Comparison of ENCODE assay signal across 24 cellular contexts in genomic region chr6:136085370-136086115, GRCh38.
DNase-seq lines count a peak whose midpoint lies in the region; ATAC-seq and TF ChIP-seq lines count a peak whose summit lies in the region.
"Had no signal": no experiment of that assay in that cellular context is flagged by ENCODE, and none has a peak within 500 bp of the region (broad histone marks: within the 10 kb centered on the region; RNA-seq: fewer than 3 reads in every experiment).

No MANE protein-coding gene starts in this region.

- H3K36me3 ChIP-seq in smooth muscle cell (ENCODE audit: low read depth): no peaks in the 10 kb centered on the region
- H3K36me3 ChIP-seq: cardiac muscle cell, tibial artery had no signal

- no peaks in the 10 kb centered on the region for H3K27me3 ChIP-seq in smooth muscle cell (ENCODE audit: low read depth)
- H3K27me3 ChIP-seq: cardiac muscle cell, dorsolateral prefrontal cortex, tibial artery had no signal

- H3K9me3 ChIP-seq in smooth muscle cell (replicated peaks; ENCODE audit: low read depth): no peaks in the 10 kb centered on the region
- H3K9me3 ChIP-seq: tibial artery had no signal

- no peaks in the 10 kb centered on the region for H3K4me1 ChIP-seq in smooth muscle cell (ENCODE audit: low read depth)
- H3K4me1 ChIP-seq: parathyroid adenoma, tibial artery had no signal

- WGBS in smooth muscle cell (ENCODE audit: low lambda C conversion rate): 37% methylated on average over 6 of the region's 6 CpGs

- no peak overlapping the region for H2AFZ ChIP-seq in smooth muscle cell (ENCODE audit: low read depth)
- H2AFZ ChIP-seq: parathyroid adenoma, PC-9 had no signal

- no peak for ATAC-seq in GM21381 (IDR thresholded peaks at IDR 0.05; ENCODE audit: unreplicated experiment)
- no peak for ATAC-seq in HG03045 (IDR thresholded peaks at IDR 0.05; ENCODE audit: unreplicated experiment)
- ATAC-seq: naive thymus-derived CD8-positive, alpha-beta T cell had no signal

- no peaks in the 10 kb centered on the region for H3F3A ChIP-seq in smooth muscle cell (ENCODE audit: low read depth)

- H3K9ac ChIP-seq in smooth muscle cell (ENCODE audit: low read depth): no peak overlapping the region
- H3K9ac ChIP-seq: parathyroid adenoma had no signal

- H4K20me1 ChIP-seq in smooth muscle cell (ENCODE audit: low read depth): peaks cover 13% of the 10 kb centered on the region

- peak; percentile 48 for DNase-seq in EL
- peak; percentile 19 for DNase-seq in RPMI7951 (ENCODE audit: low read depth)
- DNase-seq in kidney glomerular epithelial cell (lab: John Stamatoyannopoulos, UW): peak; percentile 14
- DNase-seq in smooth muscle cell (lab: John Stamatoyannopoulos, UW; ENCODE audit: unreplicated experiment): no peak
- DNase-seq in NCI-H1694 treated with DMSO at 0.1 percent for 48 hours (lab: John Stamatoyannopoulos, UW): no peak
- no peak for DNase-seq in NCI-H748 treated with DMSO at 0.1 percent for 48 hours (lab: John Stamatoyannopoulos, UW)
- DNase-seq: activated CD8-positive, alpha-beta memory T cell treated with anti-CD3 and anti-CD28 coated beads, Interleukin-2, amount 50 U/mL, for 48 hours; activated effector memory CD4-positive, alpha-beta T cell treated with Interleukin-2 at 50 U/mL for 16 hours; DND-41; dorsolateral prefrontal cortex; foreskin melanocyte; hypothalamus; islet precursor cell; naive thymus-derived CD8-positive, alpha-beta T cell; NCI-H1436; NCI-H774; PC-9; stimulated activated CD4-positive, alpha-beta T cell treated with anti-CD3 and anti-CD28 coated beads, Interleukin-2, amount 100 ng/mL, for 24 hours; stimulated activated naive CD4-positive, alpha-beta T cell; tibial artery had no signal

- H3K79me2 ChIP-seq in smooth muscle cell (ENCODE audit: low read depth): peaks cover 57% of the 10 kb centered on the region

- peak overlapping the region; percentile 76 for H3K27ac ChIP-seq in smooth muscle cell (ENCODE audit: low read depth)
- H3K27ac ChIP-seq: cardiac muscle cell, parathyroid adenoma, PC-9, tibial artery had no signal

- no peak for TF ChIP-seq CTCF in smooth muscle cell (IDR thresholded peaks at IDR 0.05; ENCODE audit: borderline replicate concordance, insufficient read depth, poor library complexity, severe bottlenecking)

- H3K4me3 ChIP-seq in smooth muscle cell: no peak overlapping the region
- H3K4me3 ChIP-seq: cardiac muscle cell, PC-9, tibial artery had no signal

- H3K4me2 ChIP-seq in smooth muscle cell: peak overlapping the region; percentile 63
- H3K4me2 ChIP-seq: PC-9 had no signal

Comparison
In these comparisons a context has a peak if more than half of its experiments do, and no peak if none do; other contexts are left out.
1. DNase-seq: peak in EL (single experiment), RPMI7951 (single experiment) and kidney glomerular epithelial cell (single experiment); none in smooth muscle cell (single experiment), NCI-H1694 treated with DMSO at 0.1 percent for 48 hours (single experiment) and NCI-H748 treated with DMSO at 0.1 percent for 48 hours (single experiment).